20 cellular contexts compared by ENCODE assay signal in the genomic region with DNA sequence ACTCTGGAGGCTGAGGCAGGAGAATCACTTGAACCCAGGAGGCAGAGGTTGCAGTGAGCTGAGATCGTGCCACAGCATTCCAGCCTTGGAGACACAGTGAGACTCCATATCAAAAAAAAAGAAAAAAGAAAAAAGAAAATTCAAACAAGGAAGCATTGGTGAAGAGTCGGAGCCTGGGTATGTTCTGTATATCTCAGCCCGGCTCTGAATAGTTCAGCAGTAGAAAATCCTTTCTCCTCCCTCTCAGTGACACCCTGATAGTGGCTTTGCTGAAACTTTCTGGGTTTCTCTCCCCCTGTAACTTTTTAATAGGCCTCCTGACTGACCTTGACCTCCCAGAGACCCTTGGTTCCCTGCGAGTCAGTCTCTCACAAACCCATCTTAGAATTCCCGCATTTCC.
DNase-seq lines count a peak whose midpoint lies in the region; ATAC-seq, FAIRE-seq and TF ChIP-seq lines count a peak whose summit lies in the region.
"Had no signal": no experiment of that assay in that cellular context is flagged by ENCODE, and none has a peak within 500 bp of the region (broad histone marks: within the 10 kb centered on the region; RNA-seq: fewer than 3 reads in every experiment).

No MANE protein-coding gene starts in this region.

- TF ChIP-seq CTCF in A549 (IDR thresholded peaks at IDR 0.05): no peak
- no peak for TF ChIP-seq CTCF in hepatocyte (IDR thresholded peaks at IDR 0.05; ENCODE audit: poor library complexity)
- no peak for TF ChIP-seq CTCF in nephron progenitor cell (IDR thresholded peaks at IDR 0.05)
- TF ChIP-seq CTCF in upper lobe of right lung (IDR thresholded peaks at IDR 0.05): no peak
- TF ChIP-seq CTCF in HFFc6 (IDR thresholded peaks at IDR 0.05): no peak

- H3K4me2 ChIP-seq in A549: peak overlapping the region; percentile 66
- H3K4me2 ChIP-seq in hepatocyte: peak overlapping the region; percentile 36
- H3K4me2 ChIP-seq: BLaER1 treated with 17β-estradiol and CSF1 and Interleukin-3, amounts not matched to agents 10 nM and 100 nM had no signal

- H3K36me3 ChIP-seq in hepatocyte (replicated peaks; ENCODE audit: insufficient read depth, low read depth) (no peaks in the 10 kb centered on the region), upper lobe of right lung (no peaks in the 10 kb centered on the region)
- H3K36me3 ChIP-seq: BLaER1 treated with 17β-estradiol and CSF1 and Interleukin-3, amounts not matched to agents 10 nM and 100 nM had no signal

- no peak for FAIRE-seq in A549 (lab: Jason Lieb, UNC)
- FAIRE-seq: GM12878, GM19239 had no signal

- H3K9me3 ChIP-seq in A549 (no peaks in the 10 kb centered on the region), hepatocyte (ENCODE audit: low read depth) (no peaks in the 10 kb centered on the region), upper lobe of right lung (no peaks in the 10 kb centered on the region)
- H3K9me3 ChIP-seq: BLaER1 treated with 17β-estradiol and CSF1 and Interleukin-3, amounts not matched to agents 10 nM and 100 nM had no signal

- no peaks in the 10 kb centered on the region for H3K36me3 Mint-ChIP-seq in nephron progenitor cell (ENCODE audit: low read depth)
- no peaks in the 10 kb centered on the region for H3K36me3 Mint-ChIP-seq in HFFc6 (ENCODE audit: low read depth)
- H3K36me3 Mint-ChIP-seq in activated T-helper 1 cell treated with anti-CD3 and anti-CD28 coated beads, Interleukin-12 subunit alpha, Interleukin-12 subunit beta, Interleukin-2, Interleukin-4 antibody, amounts not matched to agents 30 ng/mL and 10 ng/mL and 1 ng/mL, durations not matched to agents 14 hours and 24 hours and 36 hours (ENCODE audit: low read depth): no peaks in the 10 kb centered on the region
- H3K36me3 Mint-ChIP-seq: CD8-positive, alpha-beta T cell had no signal

- H3K4me1 Mint-ChIP-seq in nephron progenitor cell: peaks cover 38% of the 10 kb centered on the region
- no peaks in the 10 kb centered on the region for H3K4me1 Mint-ChIP-seq in HFFc6 (ENCODE audit: low read depth)
- no peaks in the 10 kb centered on the region for H3K4me1 Mint-ChIP-seq in activated T-helper 1 cell treated with anti-CD3 and anti-CD28 coated beads, Interleukin-12 subunit alpha, Interleukin-12 subunit beta, Interleukin-2, Interleukin-4 antibody, amounts not matched to agents 30 ng/mL and 10 ng/mL and 1 ng/mL, durations not matched to agents 14 hours and 24 hours and 36 hours (ENCODE audit: low read depth)
- H3K4me1 Mint-ChIP-seq: B cell had no signal

- H3K4me3 Mint-ChIP-seq in nephron progenitor cell (no peak overlapping the region), HFFc6 (no peak overlapping the region)
- no peak overlapping the region for H3K4me3 Mint-ChIP-seq in activated T-helper 1 cell treated with anti-CD3 and anti-CD28 coated beads, Interleukin-12 subunit alpha, Interleukin-12 subunit beta, Interleukin-2, Interleukin-4 antibody, amounts not matched to agents 30 ng/mL and 10 ng/mL and 1 ng/mL, durations not matched to agents 14 hours and 24 hours and 36 hours
- H3K4me3 Mint-ChIP-seq: B cell; CD8-positive, alpha-beta T cell had no signal

- no peak for TF ChIP-seq RAD21 in A549 (conservative IDR thresholded peaks at IDR 0.05 in 1 of 2, IDR thresholded peaks at IDR 0.05 in 1 of 2)

- no peak for TF ChIP-seq EP300 in A549 (IDR thresholded peaks at IDR 0.05)

- no peak for TF ChIP-seq POLR2A in A549 (IDR thresholded peaks at IDR 0.05; ENCODE audit: low read length)

- peaks cover 22% of the 10 kb centered on the region for H3K4me1 ChIP-seq in A549
- H3K4me1 ChIP-seq in hepatocyte (ENCODE audit: insufficient read depth): peaks cover 7% of the 10 kb centered on the region
- H3K4me1 ChIP-seq in upper lobe of right lung: no peaks in the 10 kb centered on the region

- 92% methylated on average over 5 of the region's 5 CpGs for WGBS in A549 (ENCODE audit: missing lambda C conversion rate)
- WGBS in hepatocyte (ENCODE audit: low lambda C conversion rate, missing lambda C conversion rate): 85% methylated on average over 5 of the region's 5 CpGs

- intact Hi-C loops in upper lobe of right lung (cut with DNase I): no loop called here
- intact Hi-C loops in activated T-helper 1 cell treated with anti-CD3 and anti-CD28 coated beads, Interleukin-12 subunit alpha, Interleukin-12 subunit beta, Interleukin-2, Interleukin-4 antibody, amounts not matched to agents 30 ng/mL and 10 ng/mL and 1 ng/mL, durations not matched to agents 14 hours and 24 hours and 36 hours (cut with micrococcal nuclease): no loop called here

- H3K27me3 Mint-ChIP-seq in nephron progenitor cell (ENCODE audit: low read depth, poor library complexity) (no peaks in the 10 kb centered on the region), HFFc6 (ENCODE audit: insufficient read depth) (peaks cover 37% of the 10 kb centered on the region)
- no peaks in the 10 kb centered on the region for H3K27me3 Mint-ChIP-seq in activated T-helper 1 cell treated with anti-CD3 and anti-CD28 coated beads, Interleukin-12 subunit alpha, Interleukin-12 subunit beta, Interleukin-2, Interleukin-4 antibody, amounts not matched to agents 30 ng/mL and 10 ng/mL and 1 ng/mL, durations not matched to agents 14 hours and 24 hours and 36 hours (ENCODE audit: insufficient read depth)
- H3K27me3 Mint-ChIP-seq: B cell had no signal

- CTCF ChIA-PET in A549 (lab: Yijun Ruan, JAX): no interaction called here

- ATAC-seq in A549: peak in 1 of 2 experiments; percentile 55; a peak in 2 of 6 replicates
- ATAC-seq in upper lobe of right lung: no peak
- ATAC-seq: CD8-positive, alpha-beta T cell; GM12878; HCT116 had no signal

- H3K9me3 Mint-ChIP-seq in nephron progenitor cell (no peaks in the 10 kb centered on the region), HFFc6 (no peaks in the 10 kb centered on the region)
- H3K9me3 Mint-ChIP-seq in activated T-helper 1 cell treated with anti-CD3 and anti-CD28 coated beads, Interleukin-12 subunit alpha, Interleukin-12 subunit beta, Interleukin-2, Interleukin-4 antibody, amounts not matched to agents 30 ng/mL and 10 ng/mL and 1 ng/mL, durations not matched to agents 14 hours and 24 hours and 36 hours: peaks cover 5% of the 10 kb centered on the region
- H3K9me3 Mint-ChIP-seq: CD8-positive, alpha-beta T cell had no signal

- no peak overlapping the region for H2AFZ ChIP-seq in hepatocyte

- no peak overlapping the region for H3K4me3 ChIP-seq in A549
- no peak overlapping the region for H3K4me3 ChIP-seq in hepatocyte
- no peak overlapping the region for H3K4me3 ChIP-seq in upper lobe of right lung
- H3K4me3 ChIP-seq: BLaER1 treated with 17β-estradiol and CSF1 and Interleukin-3, amounts not matched to agents 10 nM and 100 nM; GM12878 had no signal

- no peaks in the 10 kb centered on the region for H4K20me1 ChIP-seq in hepatocyte (ENCODE audit: insufficient read depth, poor library complexity, severe bottlenecking)
- H4K20me1 ChIP-seq: BLaER1 treated with 17β-estradiol and CSF1 and Interleukin-3, amounts not matched to agents 10 nM and 100 nM had no signal

- H3K79me2 ChIP-seq in hepatocyte: no peaks in the 10 kb centered on the region

- DNase-seq in A549 (ENCODE audit: low read depth in 1 of 2, low spot score in 1 of 2) (no peak), hepatocyte (ENCODE audit: low spot score) (no peak), nephron progenitor cell (no peak), upper lobe of right lung (no peak), HFFc6 (no peak), T-helper 2 cell (no peak)
- DNase-seq in activated T-helper 1 cell treated with anti-CD3 and anti-CD28 coated beads, Interleukin-12 subunit alpha, Interleukin-12 subunit beta, Interleukin-2, Interleukin-4 antibody, amounts not matched to agents 30 ng/mL and 10 ng/mL and 1 ng/mL, durations not matched to agents 14 hours and 24 hours and 36 hours (ENCODE audit: low spot score): no peak
- DNase-seq: 8988T; CD8-positive, alpha-beta T cell; DMS 273 treated with DMSO at 0.1 percent for 48 hours; DMS53; DND-41; EL; GOT3; H7 had no signal

- no peaks in the 10 kb centered on the region for H3K27me3 ChIP-seq in hepatocyte
- H3K27me3 ChIP-seq in upper lobe of right lung: no peaks in the 10 kb centered on the region
- H3K27me3 ChIP-seq: BLaER1 treated with 17β-estradiol and CSF1 and Interleukin-3, amounts not matched to agents 10 nM and 100 nM had no signal

- H3K27ac Mint-ChIP-seq in nephron progenitor cell: peak overlapping the region; percentile 39
- no peak overlapping the region for H3K27ac Mint-ChIP-seq in HFFc6
- no peak overlapping the region for H3K27ac Mint-ChIP-seq in activated T-helper 1 cell treated with anti-CD3 and anti-CD28 coated beads, Interleukin-12 subunit alpha, Interleukin-12 subunit beta, Interleukin-2, Interleukin-4 antibody, amounts not matched to agents 30 ng/mL and 10 ng/mL and 1 ng/mL, durations not matched to agents 14 hours and 24 hours and 36 hours
- H3K27ac Mint-ChIP-seq: B cell; CD8-positive, alpha-beta T cell had no signal

- H3K27ac ChIP-seq in A549: peak overlapping the region; percentile 66 to 85
- peak overlapping the region; percentile 79 for H3K27ac ChIP-seq in hepatocyte
- H3K27ac ChIP-seq in upper lobe of right lung: peak overlapping the region; percentile 30
- H3K27ac ChIP-seq: BLaER1 treated with 17β-estradiol and CSF1 and Interleukin-3, amounts not matched to agents 10 nM and 100 nM had no signal

- no peaks in the 10 kb centered on the region for H3K9me2 ChIP-seq in hepatocyte (replicated peaks; ENCODE audit: insufficient read depth)

- POLR2A ChIA-PET in A549 (lab: Yijun Ruan, JAX): no interaction called here

TF ChIP-seq in A549, 52 proteins besides CTCF, POLR2A, EP300 and RAD21:
- TF ChIP-seq RARB (CRISPR knock-in tag; IDR thresholded peaks at IDR 0.05): no peak
- TF ChIP-seq RCOR1 (IDR thresholded peaks at IDR 0.05; ENCODE audit: low read depth, low read length): no peak
- TF ChIP-seq, protein P1, sequence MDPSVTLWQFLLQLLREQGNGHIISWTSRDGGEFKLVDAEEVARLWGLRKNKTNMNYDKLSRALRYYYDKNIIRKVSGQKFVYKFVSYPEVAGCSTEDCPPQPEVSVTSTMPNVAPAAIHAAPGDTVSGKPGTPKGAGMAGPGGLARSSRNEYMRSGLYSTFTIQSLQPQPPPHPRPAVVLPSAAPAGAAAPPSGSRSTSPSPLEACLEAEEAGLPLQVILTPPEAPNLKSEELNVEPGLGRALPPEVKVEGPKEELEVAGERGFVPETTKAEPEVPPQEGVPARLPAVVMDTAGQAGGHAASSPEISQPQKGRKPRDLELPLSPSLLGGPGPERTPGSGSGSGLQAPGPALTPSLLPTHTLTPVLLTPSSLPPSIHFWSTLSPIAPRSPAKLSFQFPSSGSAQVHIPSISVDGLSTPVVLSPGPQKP (IDR thresholded peaks at IDR 0.05; ENCODE audit: low read depth, low read length): no peak
- TF ChIP-seq, protein P2, sequence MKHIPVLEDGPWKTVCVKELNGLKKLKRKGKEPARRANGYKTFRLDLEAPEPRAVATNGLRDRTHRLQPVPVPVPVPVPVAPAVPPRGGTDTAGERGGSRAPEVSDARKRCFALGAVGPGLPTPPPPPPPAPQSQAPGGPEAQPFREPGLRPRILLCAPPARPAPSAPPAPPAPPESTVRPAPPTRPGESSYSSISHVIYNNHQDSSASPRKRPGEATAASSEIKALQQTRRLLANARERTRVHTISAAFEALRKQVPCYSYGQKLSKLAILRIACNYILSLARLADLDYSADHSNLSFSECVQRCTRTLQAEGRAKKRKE (CRISPR knock-in tag; IDR thresholded peaks at IDR 0.05; ENCODE audit: low read depth): no peak
- no peak for TF ChIP-seq FOSL2 (IDR thresholded peaks at IDR 0.05)
- TF ChIP-seq FOSL2 (CRISPR knock-in tag; IDR thresholded peaks at IDR 0.05): no peak
